ENCODE assay signal across 2 cellular contexts in the genomic region with DNA sequence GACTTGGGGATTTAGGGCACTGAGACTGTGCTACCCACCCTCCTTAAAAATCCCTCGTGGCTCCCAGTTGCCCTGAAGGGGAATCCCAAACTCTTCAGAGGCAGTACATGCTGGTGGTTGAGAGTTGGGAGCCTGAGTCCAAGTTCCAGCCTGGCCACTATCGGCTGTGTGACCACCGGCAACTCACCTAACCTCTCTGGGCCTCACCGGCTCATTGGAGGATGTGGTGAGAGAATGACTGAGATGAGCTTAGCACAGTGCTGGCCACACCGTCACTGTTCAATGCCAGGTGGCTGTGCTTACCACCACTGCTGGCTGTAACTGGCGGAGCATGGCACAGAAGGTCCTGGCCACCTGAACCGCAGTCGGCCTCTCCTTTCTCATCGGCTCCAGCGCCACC.
TF ChIP-seq lines count a peak whose summit lies in the region.

No MANE protein-coding gene starts in this region.

TF ChIP-seq in HepG2, 621 proteins besides CTCF, POLR2A, EP300 and RAD21:
- TF ChIP-seq ZNF768 (CRISPR knock-in tag; IDR thresholded peaks at IDR 0.05) (peak; percentile 98), HDAC1 (CRISPR knock-in tag; IDR thresholded peaks at IDR 0.05) (no peak), ZMYM3 (CRISPR knock-in tag; IDR thresholded peaks at IDR 0.05) (peak; percentile 81), MAFF (IDR thresholded peaks at IDR 0.05; ENCODE audit: low read depth, low read length) (no peak)

TF ChIP-seq in GM12878, 131 proteins besides CTCF, POLR2A, EP300 and RAD21:
- TF ChIP-seq SIX5 (IDR thresholded peaks at IDR 0.05; ENCODE audit: low read depth, low read length, severe bottlenecking) (no peak), ZNF24 (IDR thresholded peaks at IDR 0.05) (no peak), SMC3 (IDR thresholded peaks at IDR 0.05; ENCODE audit: borderline replicate concordance, low read length) (no peak), MYB (IDR thresholded peaks at IDR 0.05; ENCODE audit: borderline replicate concordance, low read depth, low read length) (no peak)
- TF ChIP-seq, protein P1, sequence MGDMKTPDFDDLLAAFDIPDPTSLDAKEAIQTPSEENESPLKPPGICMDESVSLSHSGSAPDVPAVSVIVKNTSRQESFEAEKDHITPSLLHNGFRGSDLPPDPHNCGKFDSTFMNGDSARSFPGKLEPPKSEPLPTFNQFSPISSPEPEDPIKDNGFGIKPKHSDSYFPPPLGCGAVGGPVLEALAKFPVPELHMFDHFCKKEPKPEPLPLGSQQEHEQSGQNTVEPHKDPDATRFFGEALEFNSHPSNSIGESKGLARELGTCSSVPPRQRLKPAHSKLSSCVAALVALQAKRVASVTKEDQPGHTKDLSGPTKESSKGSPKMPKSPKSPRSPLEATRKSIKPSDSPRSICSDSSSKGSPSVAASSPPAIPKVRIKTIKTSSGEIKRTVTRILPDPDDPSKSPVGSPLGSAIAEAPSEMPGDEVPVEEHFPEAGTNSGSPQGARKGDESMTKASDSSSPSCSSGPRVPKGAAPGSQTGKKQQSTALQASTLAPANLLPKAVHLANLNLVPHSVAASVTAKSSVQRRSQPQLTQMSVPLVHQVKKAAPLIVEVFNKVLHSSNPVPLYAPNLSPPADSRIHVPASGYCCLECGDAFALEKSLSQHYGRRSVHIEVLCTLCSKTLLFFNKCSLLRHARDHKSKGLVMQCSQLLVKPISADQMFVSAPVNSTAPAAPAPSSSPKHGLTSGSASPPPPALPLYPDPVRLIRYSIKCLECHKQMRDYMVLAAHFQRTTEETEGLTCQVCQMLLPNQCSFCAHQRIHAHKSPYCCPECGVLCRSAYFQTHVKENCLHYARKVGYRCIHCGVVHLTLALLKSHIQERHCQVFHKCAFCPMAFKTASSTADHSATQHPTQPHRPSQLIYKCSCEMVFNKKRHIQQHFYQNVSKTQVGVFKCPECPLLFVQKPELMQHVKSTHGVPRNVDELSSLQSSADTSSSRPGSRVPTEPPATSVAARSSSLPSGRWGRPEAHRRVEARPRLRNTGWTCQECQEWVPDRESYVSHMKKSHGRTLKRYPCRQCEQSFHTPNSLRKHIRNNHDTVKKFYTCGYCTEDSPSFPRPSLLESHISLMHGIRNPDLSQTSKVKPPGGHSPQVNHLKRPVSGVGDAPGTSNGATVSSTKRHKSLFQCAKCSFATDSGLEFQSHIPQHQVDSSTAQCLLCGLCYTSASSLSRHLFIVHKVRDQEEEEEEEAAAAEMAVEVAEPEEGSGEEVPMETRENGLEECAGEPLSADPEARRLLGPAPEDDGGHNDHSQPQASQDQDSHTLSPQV (IDR thresholded peaks at IDR 0.05), result no peak
